21 cellular contexts compared by ENCODE assay signal in genomic region chr17:64055183-64056142, GRCh38. TPM values are rescaled to one million over a fixed set of nuclear protein-coding genes. Genes with fewer than 3 reads are reported as not detected.
DNase-seq lines count a peak whose midpoint lies in the region; ATAC-seq and TF ChIP-seq lines count a peak whose summit lies in the region.
"Had no signal": no experiment of that assay in that cellular context is flagged by ENCODE, and none has a peak within 500 bp of the region (broad histone marks: within the 10 kb centered on the region; RNA-seq: fewer than 3 reads in every experiment).

No MANE protein-coding gene starts in this region.

- no peak overlapping the region for H3K4ac ChIP-seq in trophoblast cell (ENCODE audit: low read depth, low read length)

- H3K4me1 ChIP-seq in SK-N-SH (ENCODE audit: control insufficient read depth in 1 of 2, insufficient read depth in 2 of 2, low read depth in 1 of 2, low read length in 1 of 2) (no peaks in the 10 kb centered on the region), OCI-LY3 (ENCODE audit: low read length) (peaks cover 36% of the 10 kb centered on the region), trophoblast cell (ENCODE audit: control insufficient read depth in 1 of 2, insufficient read depth in 2 of 2, low read length in 2 of 2) (peaks cover 10 to 18% of the 10 kb centered on the region in 2 experiments)
- H3K4me1 ChIP-seq in effector memory CD4-positive, alpha-beta T cell (ENCODE audit: control insufficient read depth, insufficient read depth, low read length, poor library complexity, severe bottlenecking), result peaks cover 19% of the 10 kb centered on the region

- TF ChIP-seq EP300 in SK-N-SH (IDR thresholded peaks at IDR 0.05; ENCODE audit: borderline replicate concordance in 1 of 2, low read depth in 1 of 2, low read length in 1 of 2), result no peak

- no peak overlapping the region for H3K18ac ChIP-seq in trophoblast cell (ENCODE audit: low read length)

- H4K12ac ChIP-seq in trophoblast cell (ENCODE audit: low read depth, low read length), result no peak overlapping the region

- peak overlapping the region; percentile 14 for H3K14ac ChIP-seq in trophoblast cell (ENCODE audit: low read length)

- H3K4me2 ChIP-seq in SK-N-SH (no peak overlapping the region), OCI-LY3 (ENCODE audit: low read length) (peak overlapping the region; percentile 73), trophoblast cell (ENCODE audit: low read length) (no peak overlapping the region)
- H3K4me2 ChIP-seq: BLaER1 had no signal

- H4K91ac ChIP-seq in trophoblast cell (ENCODE audit: low read depth, low read length), result no peak overlapping the region

- H2BK12ac ChIP-seq in trophoblast cell (ENCODE audit: low read length), result no peak overlapping the region

- H4K20me1 ChIP-seq in SK-N-SH (ENCODE audit: insufficient read depth) (no peaks in the 10 kb centered on the region), OCI-LY3 (ENCODE audit: insufficient read depth, low read length) (no peaks in the 10 kb centered on the region)
- H4K20me1 ChIP-seq: BLaER1 had no signal

- no peak overlapping the region for H4K8ac ChIP-seq in trophoblast cell (ENCODE audit: low read depth, low read length)

- no peak overlapping the region for H2BK120ac ChIP-seq in trophoblast cell (ENCODE audit: insufficient read depth, low read length, poor library complexity)

- H3K27ac ChIP-seq in SK-N-SH (ENCODE audit: low read depth in 2 of 2, low read length in 1 of 2) (no peak overlapping the region), OCI-LY3 (ENCODE audit: low read length) (peak overlapping the region; percentile 90), trophoblast cell (ENCODE audit: low read depth, low read length) (no peak overlapping the region)
- H3K27ac ChIP-seq in effector memory CD4-positive, alpha-beta T cell (ENCODE audit: insufficient read depth, low read length, poor library complexity, severe bottlenecking), result peak overlapping the region; percentile 48
- H3K27ac ChIP-seq: BLaER1, coronary artery, lower lobe of right lung had no signal

- no peaks in the 10 kb centered on the region for H3K9me3 ChIP-seq in SK-N-SH
- no peaks in the 10 kb centered on the region for H3K9me3 ChIP-seq in OCI-LY3 (ENCODE audit: insufficient read depth, low read length)
- H3K9me3 ChIP-seq in effector memory CD4-positive, alpha-beta T cell (ENCODE audit: control insufficient read depth, low read length), result no peaks in the 10 kb centered on the region
- peaks cover 5% of the 10 kb centered on the region for H3K9me3 ChIP-seq in trophoblast cell (ENCODE audit: insufficient read depth, low read depth, low read length)
- H3K9me3 ChIP-seq: BLaER1, lower lobe of right lung had no signal

- H3K9me2 ChIP-seq in SK-N-SH, result no peaks in the 10 kb centered on the region

- POLR2A ChIA-PET in SK-N-SH (lab: Yijun Ruan, JAX), result no interaction called here

- H3K23ac ChIP-seq in trophoblast cell (ENCODE audit: low read length), result no peak overlapping the region

- no peak for DNase-seq in SK-N-SH
- DNase-seq in effector memory CD4-positive, alpha-beta T cell, result no peak
- DNase-seq in trophoblast cell, result no peak
- DNase-seq in stimulated activated CD4-positive, alpha-beta T cell treated with anti-CD3 and anti-CD28 coated beads, Interleukin-2, amount 100 ng/mL, for 48 hours, result no peak
- DNase-seq in NCI-H774 (lab: John Stamatoyannopoulos, UW), result no peak
- no peak for DNase-seq in globus pallidus (ENCODE audit: low spot score)
- DNase-seq: 8988T; activated B cell treated with CpG ODN at 0.5 μM for 24 hours; activated naive CD4-positive, alpha-beta T cell treated with anti-CD3 and anti-CD28 coated beads, Interleukin-2, amount 50 U/mL, for 16 hours; erythroblast; Karpas-422; lower lobe of right lung; NCI-H1417; NCI-H2171 treated with DMSO at 0.1 percent for 48 hours; NCI-H82; stimulated activated CD4-positive, alpha-beta T cell treated with anti-CD3 and anti-CD28 coated beads, Interleukin-12 subunit alpha, Interleukin-12 subunit beta, amount 100 ng/mL, for 4 hours; stimulated activated naive CD4-positive, alpha-beta T cell treated with Interleukin-2 at 50 U/mL for 16 hours had no signal

- H3F3A ChIP-seq in SK-N-SH (replicated peaks; ENCODE audit: insufficient read depth), result no peaks in the 10 kb centered on the region

- H2AFZ ChIP-seq in SK-N-SH (ENCODE audit: low read depth), result no peak overlapping the region
- H2AFZ ChIP-seq in OCI-LY3 (ENCODE audit: low read depth, low read length), result no peak overlapping the region
- H2AFZ ChIP-seq in trophoblast cell (ENCODE audit: insufficient read depth, low read length, poor library complexity), result no peak overlapping the region

- H3K79me2 ChIP-seq in SK-N-SH (ENCODE audit: insufficient read depth) (no peaks in the 10 kb centered on the region), OCI-LY3 (ENCODE audit: low read length) (no peaks in the 10 kb centered on the region), trophoblast cell (ENCODE audit: control insufficient read depth, insufficient read depth, low read length, poor library complexity) (no peaks in the 10 kb centered on the region)

- H2BK5ac ChIP-seq in trophoblast cell (ENCODE audit: low read depth, low read length, poor library complexity), result no peak overlapping the region

- H3K36me3 ChIP-seq in SK-N-SH (replicated peaks in 1 of 2; ENCODE audit: control insufficient read depth in 1 of 2, insufficient read depth in 2 of 2, low read length in 1 of 2), result peaks cover 7 to 38% of the 10 kb centered on the region in 2 experiments
- peaks cover 78% of the 10 kb centered on the region for H3K36me3 ChIP-seq in OCI-LY3 (replicated peaks; ENCODE audit: low read depth, low read length)
- H3K36me3 ChIP-seq in effector memory CD4-positive, alpha-beta T cell (ENCODE audit: control insufficient read depth, insufficient read depth, low read length), result peaks cover 85% of the 10 kb centered on the region
- peaks cover 31 to 40% of the 10 kb centered on the region in 2 experiments for H3K36me3 ChIP-seq in trophoblast cell (ENCODE audit: control insufficient read depth in 1 of 2, insufficient read depth in 2 of 2, low read length in 2 of 2)

- H3K9ac ChIP-seq in SK-N-SH (no peak overlapping the region), OCI-LY3 (ENCODE audit: low read length) (peak overlapping the region; percentile 63; the same call in 1 of the 2 replicates), trophoblast cell (ENCODE audit: low read length) (no peak overlapping the region)
- H3K9ac ChIP-seq: BLaER1 had no signal

- TF ChIP-seq RAD21 in SK-N-SH (IDR thresholded peaks at IDR 0.05; ENCODE audit: low read length), result no peak

- H3K4me3 ChIP-seq in SK-N-SH (ENCODE audit: low read depth in 2 of 2, low read length in 1 of 2), result no peak overlapping the region
- H3K4me3 ChIP-seq in OCI-LY3 (ENCODE audit: low read length), result peak overlapping the region; percentile 47; the same call in 1 of the 2 replicates
- no peak overlapping the region for H3K4me3 ChIP-seq in effector memory CD4-positive, alpha-beta T cell (ENCODE audit: insufficient read depth, low read depth, low read length, poor library complexity, severe bottlenecking)
- no peak overlapping the region for H3K4me3 ChIP-seq in trophoblast cell (ENCODE audit: low read depth, low read length)
- H3K4me3 ChIP-seq: BLaER1, coronary artery, lower lobe of right lung had no signal

- 90% methylated on average over 18 of the region's 22 CpGs for WGBS in SK-N-SH (ENCODE audit: low lambda C conversion rate)
- WGBS in trophoblast cell (ENCODE audit: extremely low coverage, insufficient coverage, insufficient read length), result no CpG with 5 or more reads among the region's 22 CpGs

- H2AK5ac ChIP-seq in trophoblast cell (ENCODE audit: low read length), result no peak overlapping the region

- no peaks in the 10 kb centered on the region for H3K79me1 ChIP-seq in trophoblast cell (ENCODE audit: low read length)

- TF ChIP-seq CTCF in SK-N-SH (IDR thresholded peaks at IDR 0.05) (no peak), OCI-LY3 (IDR thresholded peaks at IDR 0.05; ENCODE audit: low read depth, low read length) (no peak)

- CTCF ChIA-PET in SK-N-SH (lab: Yijun Ruan, JAX), result interaction anchor here (1.0 to 22.7 kb wide), 8 partner anchors 9 to 136 kb away, joined by 3 to 266 read pairs (median 4); no protein-coding TSS in a partner anchor

- no peaks in the 10 kb centered on the region for H3K27me3 ChIP-seq in SK-N-SH (ENCODE audit: insufficient read depth)
- H3K27me3 ChIP-seq in OCI-LY3 (ENCODE audit: low read depth, low read length), result no peaks in the 10 kb centered on the region
- H3K27me3 ChIP-seq in effector memory CD4-positive, alpha-beta T cell (replicated peaks; ENCODE audit: control insufficient read depth, insufficient read depth, low read length, poor library complexity, severe bottlenecking), result no peaks in the 10 kb centered on the region
- H3K27me3 ChIP-seq in trophoblast cell (ENCODE audit: insufficient read depth, low read length), result no peaks in the 10 kb centered on the region
- H3K27me3 ChIP-seq: BLaER1 had no signal

- ATAC-seq in SK-N-SH treated with all-trans-retinoic acid at 6 μM for 48 hours, result peak; percentile 38; the same call in 1 of the 3 replicates
- ATAC-seq: lower lobe of right lung had no signal

TF ChIP-seq in SK-N-SH treated with all-trans-retinoic acid at 6 μM for 48 hours, 23 proteins besides CTCF, POLR2A, EP300 and RAD21 (continues in another document):
- TF ChIP-seq ESRRG (CRISPR knock-in tag; IDR thresholded peaks at IDR 0.05) (no peak), TOX (CRISPR knock-in tag; IDR thresholded peaks at IDR 0.05; ENCODE audit: borderline replicate concordance) (no peak), ARNTL (CRISPR knock-in tag; IDR thresholded peaks at IDR 0.05; ENCODE audit: borderline replicate concordance, low read depth) (no peak)

TF ChIP-seq in SK-N-SH, 30 proteins besides CTCF, POLR2A, EP300 and RAD21 (continues in another document):
- TF ChIP-seq FOXM1 (IDR thresholded peaks at IDR 0.05; ENCODE audit: low read depth), result no peak
- no peak for TF ChIP-seq RXRA (IDR thresholded peaks at IDR 0.05; ENCODE audit: borderline replicate concordance, low read depth)
- no peak for TF ChIP-seq SIN3A (IDR thresholded peaks at IDR 0.05; ENCODE audit: borderline replicate concordance, low read depth, low read length)
- TF ChIP-seq GABPA (IDR thresholded peaks at IDR 0.05; ENCODE audit: low read depth), result no peak
- no peak for TF ChIP-seq CHD2 (IDR thresholded peaks at IDR 0.05; ENCODE audit: low read length, partially characterized antibody)

RNA-seq across cellular contexts. Expression of gene ICAM2, which starts 35.0 kb away (rescaled TPM):
- polyA plus RNA-seq in SK-N-SH (2012; rRNA removed), result 0.08 TPM in 1 of 2 replicates, not detected in the other
- polyA plus RNA-seq in SK-N-SH (2012; cell fraction: cytosol; rRNA removed), result 0.08 and 0.14 TPM in 2 replicates
- polyA plus RNA-seq in SK-N-SH (2012; cell fraction: nucleus; rRNA removed), result 0.23 TPM in 1 of 2 replicates, not detected in the other
- 0.07 and 0.08 TPM in 2 replicates for polyA plus RNA-seq in trophoblast cell (2013)

RNA-seq across cellular contexts. Expression of gene PRR29, which starts 57.3 kb away (rescaled TPM):
- polyA plus RNA-seq in SK-N-SH (2012; rRNA removed), result 2.5 and 2.7 TPM in 2 replicates
- polyA plus RNA-seq in SK-N-SH (2012; cell fraction: cytosol; rRNA removed), result 1.2 and 2.0 TPM in 2 replicates
- 9.8 and 10.5 TPM in 2 replicates for polyA plus RNA-seq in SK-N-SH (2012; cell fraction: nucleus; rRNA removed)
- polyA plus RNA-seq in trophoblast cell (2013), result 0.18 and 0.22 TPM in 2 replicates

Comparison
In these comparisons a context has a peak if more than half of its experiments do, and no peak if none do; other contexts are left out.
1. H3K27ac ChIP-seq: peak in OCI-LY3 (single experiment) and effector memory CD4-positive, alpha-beta T cell (single experiment); none in SK-N-SH (0 of 2) and trophoblast cell (single experiment).